In the genomic region with DNA sequence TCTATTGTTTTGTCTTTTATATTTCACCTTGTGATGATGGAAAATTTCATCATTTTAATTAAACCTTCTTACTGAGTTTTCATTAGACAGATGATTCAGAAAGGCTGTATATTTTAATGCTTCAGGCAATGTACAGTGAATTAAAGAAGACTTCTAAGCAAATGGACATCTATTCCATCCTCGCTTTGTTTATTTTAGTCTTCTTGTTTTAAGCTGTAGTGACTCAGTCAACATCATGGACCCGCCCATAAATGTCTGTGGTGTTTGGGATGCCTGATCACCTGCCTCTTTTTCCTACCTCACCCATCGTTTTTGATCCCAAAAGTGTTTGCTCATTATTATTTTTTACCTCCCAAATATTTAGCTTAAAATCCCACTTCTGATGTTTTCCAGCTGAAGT, we compare ENCODE assay signal across 33 cellular contexts. TPM values are rescaled to one million over a fixed set of nuclear protein-coding genes. Genes with fewer than 3 reads are reported as not detected.
"Had no signal": no experiment of that assay in that cellular context is flagged by ENCODE, and none has a peak within 500 bp of the region (broad histone marks: within the 10 kb centered on the region; RNA-seq: fewer than 3 reads in every experiment).

No MANE protein-coding gene starts in this region.

- H3K27me3 Mint-ChIP-seq: activated CD4-positive, alpha-beta memory T cell treated with anti-CD3 and anti-CD28 coated beads, Interleukin-2, amount 10 ng/mL, durations not matched to agents 7 days and 5 days; activated CD8-positive, alpha-beta memory T cell treated with anti-CD3 and anti-CD28 coated beads, Interleukin-2, amount 10 ng/mL, durations not matched to agents 7 days and 5 days had no signal

- H3K4me3 Mint-ChIP-seq: activated CD4-positive, alpha-beta memory T cell treated with anti-CD3 and anti-CD28 coated beads, Interleukin-2, amount 10 ng/mL, durations not matched to agents 7 days and 5 days; activated CD8-positive, alpha-beta memory T cell treated with anti-CD3 and anti-CD28 coated beads, Interleukin-2, amount 10 ng/mL, durations not matched to agents 7 days and 5 days; activated naive CD4-positive, alpha-beta T cell treated with anti-CD3 and anti-CD28 coated beads for 36 hours; activated T-cell treated with anti-CD3 and anti-CD28 coated beads, Interleukin-2, amount 50 U/mL, for 4 hours; activated T-helper 1 cell treated with anti-CD3 and anti-CD28 coated beads, Interleukin-12 subunit alpha, Interleukin-12 subunit beta, Interleukin-2, Interleukin-4 antibody, amounts not matched to agents 30 ng/mL and 10 ng/mL and 1 ng/mL, durations not matched to agents 14 hours and 24 hours and 36 hours; brain; central memory CD8-positive, alpha-beta T cell had no signal

- H3K36me3 Mint-ChIP-seq: activated CD8-positive, alpha-beta memory T cell treated with anti-CD3 and anti-CD28 coated beads, Interleukin-2, amount 10 ng/mL, durations not matched to agents 7 days and 5 days; activated naive CD4-positive, alpha-beta T cell treated with anti-CD3 and anti-CD28 coated beads, Interleukin-2, amount 50 U/mL, for 72 hours; brain had no signal

- ATAC-seq: activated CD8-positive, alpha-beta memory T cell treated with anti-CD3 and anti-CD28 coated beads, Interleukin-2, amount 10 ng/mL, durations not matched to agents 7 days and 5 days; activated naive CD4-positive, alpha-beta T cell treated with anti-CD3 and anti-CD28 coated beads, Interleukin-2, amount 50 U/mL, for 72 hours; activated T-cell treated with anti-CD3 and anti-CD28 coated beads, Interleukin-2, amount 50 U/mL, for 4 hours; K562 had no signal

- H3K27ac Mint-ChIP-seq: activated CD4-positive, alpha-beta memory T cell treated with anti-CD3 and anti-CD28 coated beads, Interleukin-2, amount 10 ng/mL, durations not matched to agents 7 days and 5 days; activated CD8-positive, alpha-beta memory T cell treated with anti-CD3 and anti-CD28 coated beads, Interleukin-2, amount 10 ng/mL, durations not matched to agents 7 days and 5 days; activated naive CD4-positive, alpha-beta T cell treated with anti-CD3 and anti-CD28 coated beads for 36 hours; activated naive CD4-positive, alpha-beta T cell treated with anti-CD3 and anti-CD28 coated beads, Interleukin-2, amount 50 U/mL, for 72 hours; activated T-helper 1 cell treated with anti-CD3 and anti-CD28 coated beads, Interleukin-12 subunit alpha, Interleukin-12 subunit beta, Interleukin-2, Interleukin-4 antibody, amounts not matched to agents 30 ng/mL and 10 ng/mL and 1 ng/mL, durations not matched to agents 14 hours and 24 hours and 36 hours; brain had no signal

- H3K9me3 Mint-ChIP-seq: activated CD4-positive, alpha-beta memory T cell treated with anti-CD3 and anti-CD28 coated beads, Interleukin-2, amount 10 ng/mL, durations not matched to agents 7 days and 5 days; activated naive CD4-positive, alpha-beta T cell treated with anti-CD3 and anti-CD28 coated beads for 36 hours; activated naive CD4-positive, alpha-beta T cell treated with anti-CD3 and anti-CD28 coated beads, Interleukin-2, amount 50 U/mL, for 72 hours; activated T-cell treated with anti-CD3 and anti-CD28 coated beads, Interleukin-2, amount 50 U/mL, for 4 hours; activated T-helper 1 cell treated with anti-CD3 and anti-CD28 coated beads, Interleukin-12 subunit alpha, Interleukin-12 subunit beta, Interleukin-2, Interleukin-4 antibody, amounts not matched to agents 30 ng/mL and 10 ng/mL and 1 ng/mL, durations not matched to agents 14 hours and 24 hours and 36 hours; brain; central memory CD8-positive, alpha-beta T cell had no signal

- H3K27me3 ChIP-seq: adrenal gland, cardiac muscle cell, Peyer's patch had no signal

- H3K27ac ChIP-seq: adrenal gland, cardiac muscle cell, Peyer's patch, RWPE1, SK-N-MC, WERI-Rb-1 had no signal

- DNase-seq: activated CD4-positive, alpha-beta memory T cell treated with anti-CD3 and anti-CD28 coated beads, Interleukin-2, amount 10 ng/mL, durations not matched to agents 7 days and 5 days; activated CD4-positive, alpha-beta T cell treated with anti-CD3 and anti-CD28 coated beads for 1 hour; activated CD4-positive, alpha-beta T cell treated with anti-CD3 and anti-CD28 coated beads for 48 hours; activated CD4-positive, CD25-positive, alpha-beta regulatory T cell; activated CD8-positive, alpha-beta memory T cell treated with anti-CD3 and anti-CD28 coated beads for 24 hours; activated CD8-positive, alpha-beta memory T cell treated with anti-CD3 and anti-CD28 coated beads, Interleukin-2, amount 10 ng/mL, durations not matched to agents 7 days and 5 days; activated gamma-delta T cell treated with Interleukin-2 at 50 U/mL for 16 hours; activated naive CD4-positive, alpha-beta T cell treated with anti-CD3 and anti-CD28 coated beads for 36 hours; activated T-cell treated with anti-CD3 and anti-CD28 coated beads, Interleukin-2, amount 50 U/mL, for 4 hours; adrenal gland; anterior cingulate cortex; NCI-H1105; NCI-H1436; NCI-H1694; NCI-H1930; NCI-H2081 treated with DMSO at 0.1 percent for 48 hours; NCI-H226; NCI-H524 treated with DMSO at 0.1 percent for 48 hours; Peyer's patch; Right ventricle myocardium superior; T1000; WERI-Rb-1 had no signal

- H3K36me3 ChIP-seq: adrenal gland, cardiac muscle cell, Peyer's patch, WERI-Rb-1 had no signal

- H3K4me1 Mint-ChIP-seq: activated CD4-positive, alpha-beta memory T cell treated with anti-CD3 and anti-CD28 coated beads, Interleukin-2, amount 10 ng/mL, durations not matched to agents 7 days and 5 days; activated CD8-positive, alpha-beta memory T cell treated with anti-CD3 and anti-CD28 coated beads, Interleukin-2, amount 10 ng/mL, durations not matched to agents 7 days and 5 days; brain; central memory CD8-positive, alpha-beta T cell had no signal

- H3K4me3 ChIP-seq: adrenal gland, cardiac muscle cell, K562, Peyer's patch, SK-N-MC had no signal

- H3K4me1 ChIP-seq: adrenal gland, Peyer's patch had no signal

- H3K9me3 ChIP-seq: adrenal gland, Peyer's patch had no signal

RNA-seq across cellular contexts. Expression of a gene that starts 43.1 kb away (rescaled TPM):
- total RNA-seq: activated CD4-positive, alpha-beta memory T cell treated with anti-CD3 and anti-CD28 coated beads, Interleukin-2, amount 10 ng/mL, durations not matched to agents 7 days and 5 days; activated CD8-positive, alpha-beta memory T cell treated with anti-CD3 and anti-CD28 coated beads, Interleukin-2, amount 10 ng/mL, durations not matched to agents 7 days and 5 days; activated naive CD4-positive, alpha-beta T cell treated with anti-CD3 and anti-CD28 coated beads for 36 hours; activated naive CD4-positive, alpha-beta T cell treated with anti-CD3 and anti-CD28 coated beads, Interleukin-2, amount 50 U/mL, for 72 hours; activated T-helper 1 cell treated with anti-CD3 and anti-CD28 coated beads, Interleukin-12 subunit alpha, Interleukin-12 subunit beta, Interleukin-2, Interleukin-4 antibody, amounts not matched to agents 30 ng/mL and 10 ng/mL and 1 ng/mL, durations not matched to agents 14 hours and 24 hours and 36 hours; chondrocyte; T-helper 1 cell treated with Interleukin-12 subunit alpha and Interleukin-12 subunit beta and Interleukin-4 antibody, amounts not matched to agents 30 ng/mL and 1 ng/mL, for 36 hours; T-helper 2 cell treated with Interferon-gamma antibody and Interleukin-4, amounts not matched to agents 100 ng/mL and 5 ng/mL, for 36 hours had no signal
